23 cellular contexts compared by ENCODE assay signal in the genomic region with DNA sequence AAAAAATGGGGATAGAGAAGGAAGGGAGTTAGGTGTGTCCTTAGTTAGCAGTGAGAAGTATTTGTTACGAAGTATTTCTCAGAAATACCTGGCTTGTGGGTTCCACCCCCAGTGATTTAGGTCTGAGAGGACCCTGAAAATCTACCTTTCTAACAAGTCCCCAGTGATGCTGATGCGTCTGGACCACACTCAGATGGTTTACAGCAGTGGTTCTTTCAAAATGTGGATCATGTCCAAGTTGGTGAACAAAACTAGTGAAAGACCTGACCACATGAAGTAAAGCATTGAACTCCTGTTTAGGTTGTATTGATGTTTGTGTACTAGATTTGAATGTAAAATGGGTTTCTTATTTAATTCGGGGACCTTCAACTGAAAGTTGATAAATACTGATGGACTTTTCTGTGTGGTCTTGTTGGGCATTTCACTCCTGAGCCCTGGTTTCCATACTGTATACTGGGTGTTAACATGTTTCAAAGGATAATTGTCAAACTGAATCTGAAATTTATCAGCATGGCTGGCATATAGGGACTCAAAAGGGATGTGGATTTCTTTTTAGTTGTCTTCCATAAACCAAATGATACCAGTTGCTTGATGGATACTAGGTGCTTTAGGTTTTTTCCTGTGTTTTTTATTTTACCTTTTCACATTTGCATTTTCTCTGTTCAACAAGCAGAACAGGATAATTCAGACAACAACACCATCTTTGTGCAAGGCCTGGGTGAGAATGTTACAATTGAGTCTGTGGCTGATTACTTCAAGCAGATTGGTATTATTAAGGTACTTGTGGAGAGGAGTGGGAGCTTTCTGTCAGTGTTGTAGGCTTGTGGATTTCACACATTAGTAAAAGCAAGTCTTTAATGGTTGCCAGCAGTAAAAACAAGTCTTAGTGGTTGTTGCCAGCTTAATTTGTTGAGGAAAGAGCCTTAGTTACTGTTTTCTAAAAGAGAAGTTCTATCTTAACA. TPM values are rescaled to one million over a fixed set of nuclear protein-coding genes. Genes with fewer than 3 reads are reported as not detected.
DNase-seq lines count a peak whose midpoint lies in the region; ATAC-seq and TF ChIP-seq lines count a peak whose summit lies in the region.
"Had no signal": no experiment of that assay in that cellular context is flagged by ENCODE, and none has a peak within 500 bp of the region (broad histone marks: within the 10 kb centered on the region; RNA-seq: fewer than 3 reads in every experiment).

No MANE protein-coding gene starts in this region.

- TF ChIP-seq CTCF in IMR-90 (conservative IDR thresholded peaks at IDR 0.05; ENCODE audit: low read depth, low read length) (no peak), neutrophil (IDR thresholded peaks at IDR 0.05) (no peak)

- H3K4me1 ChIP-seq in IMR-90 (ENCODE audit: control insufficient read depth, insufficient read depth, low read length) = no peaks in the 10 kb centered on the region
- H3K4me1 ChIP-seq in neutrophil (ENCODE audit: control insufficient read depth in 1 of 2, insufficient read depth in 1 of 2, low read depth in 1 of 2, low read length in 1 of 2) = peaks cover 20 to 22% of the 10 kb centered on the region in 2 experiments
- H3K4me1 ChIP-seq: colonic mucosa had no signal

- H3K27ac Mint-ChIP-seq in T-helper 2 cell treated with Interferon-gamma antibody and Interleukin-4, amounts not matched to agents 5 μg/mL and 100 μg/mL, for 36 hours = peak overlapping the region; percentile 13
- peak overlapping the region; percentile 87 for H3K27ac Mint-ChIP-seq in activated naive CD8-positive, alpha-beta T cell treated with anti-CD3 and anti-CD28 coated beads, Interleukin-2, amount 50 U/mL, for 24 hours
- H3K27ac Mint-ChIP-seq: nephron had no signal

- no peak for ATAC-seq in IMR-90 (ENCODE audit: low read depth)
- ATAC-seq in activated naive CD8-positive, alpha-beta T cell treated with anti-CD3 and anti-CD28 coated beads, Interleukin-2, amount 50 U/mL, for 24 hours = no peak
- ATAC-seq in HG02610 (IDR thresholded peaks at IDR 0.05; ENCODE audit: unreplicated experiment) = no peak

- H2AFZ ChIP-seq in IMR-90 (replicated peaks; ENCODE audit: low read length, poor library complexity) = no peak overlapping the region

- H2BK20ac ChIP-seq in IMR-90 (ENCODE audit: low read depth, low read length) = no peak overlapping the region

- no peaks in the 10 kb centered on the region for H3K9me3 ChIP-seq in IMR-90 (ENCODE audit: control insufficient read depth, insufficient read depth, low read length)
- no peaks in the 10 kb centered on the region for H3K9me3 ChIP-seq in neutrophil
- H3K9me3 ChIP-seq: ascending aorta, colonic mucosa, transverse colon had no signal

- H3K56ac ChIP-seq in IMR-90 (ENCODE audit: extremely low read depth, insufficient read depth, low read length) = no peak overlapping the region

- H4K8ac ChIP-seq in IMR-90 (ENCODE audit: low read depth in 2 of 2, low read length in 2 of 2) = no peak overlapping the region

- H3K18ac ChIP-seq in IMR-90 (ENCODE audit: low read depth, low read length) = no peak overlapping the region

- no peak for TF ChIP-seq RAD21 in IMR-90 (IDR thresholded peaks at IDR 0.05; ENCODE audit: low read length)

- no peak overlapping the region for H2AK9ac ChIP-seq in IMR-90 (replicated peaks; ENCODE audit: low read depth, low read length, poor library complexity)

- no peaks in the 10 kb centered on the region for H3K27me3 Mint-ChIP-seq in T-helper 2 cell treated with Interferon-gamma antibody and Interleukin-4, amounts not matched to agents 5 μg/mL and 100 μg/mL, for 36 hours (ENCODE audit: low read depth)
- H3K27me3 Mint-ChIP-seq in activated naive CD8-positive, alpha-beta T cell treated with anti-CD3 and anti-CD28 coated beads, Interleukin-2, amount 50 U/mL, for 24 hours = no peaks in the 10 kb centered on the region

- no peak overlapping the region for H3K14ac ChIP-seq in IMR-90 (replicated peaks; ENCODE audit: low read depth, low read length)

- CTCF ChIA-PET in IMR-90 (lab: Yijun Ruan, JAX) = no interaction called here

- H3K9me3 Mint-ChIP-seq in T-helper 2 cell treated with Interferon-gamma antibody and Interleukin-4, amounts not matched to agents 5 μg/mL and 100 μg/mL, for 36 hours = no peaks in the 10 kb centered on the region
- no peaks in the 10 kb centered on the region for H3K9me3 Mint-ChIP-seq in activated naive CD8-positive, alpha-beta T cell treated with anti-CD3 and anti-CD28 coated beads, Interleukin-2, amount 50 U/mL, for 24 hours
- H3K9me3 Mint-ChIP-seq: CD14-positive monocyte, nephron had no signal

- 100% methylated on average over 1 of the region's 3 CpGs; no CpG with 5 or more reads in 1 of the 2 experiments for WGBS in IMR-90 (ENCODE audit: extremely low coverage in 2 of 2, insufficient read length in 1 of 2), 2 experiments

- no peak overlapping the region for H3K23ac ChIP-seq in IMR-90 (ENCODE audit: low read depth, low read length)

- no peak overlapping the region for H3K4ac ChIP-seq in IMR-90 (ENCODE audit: low read depth, low read length)

- H4K20me1 ChIP-seq in IMR-90 (ENCODE audit: insufficient read depth, low read length) = peaks cover 92% of the 10 kb centered on the region

- H2AK5ac ChIP-seq in IMR-90 (ENCODE audit: low read depth, low read length) = no peak overlapping the region

- H3K4me1 Mint-ChIP-seq in T-helper 2 cell treated with Interferon-gamma antibody and Interleukin-4, amounts not matched to agents 5 μg/mL and 100 μg/mL, for 36 hours (ENCODE audit: low read depth) = peaks cover 56% of the 10 kb centered on the region
- peaks cover 83% of the 10 kb centered on the region for H3K4me1 Mint-ChIP-seq in activated naive CD8-positive, alpha-beta T cell treated with anti-CD3 and anti-CD28 coated beads, Interleukin-2, amount 50 U/mL, for 24 hours

- H3K36me3 ChIP-seq in IMR-90 (ENCODE audit: control insufficient read depth, insufficient read depth, low read length) (peaks cover 91% of the 10 kb centered on the region), neutrophil (peaks cover 95% of the 10 kb centered on the region)

- no peak for DNase-seq in T-helper 2 cell treated with Interferon-gamma antibody and Interleukin-4, amounts not matched to agents 5 μg/mL and 100 μg/mL, for 36 hours (ENCODE audit: low spot score)
- no peak for DNase-seq in T-helper 2 cell
- no peak for DNase-seq in IMR-90
- DNase-seq in activated naive CD8-positive, alpha-beta T cell treated with anti-CD3 and anti-CD28 coated beads, Interleukin-2, amount 50 U/mL, for 24 hours = no peak
- DNase-seq in DMS114 treated with DMSO at 0.1 percent for 48 hours (lab: John Stamatoyannopoulos, UW; ENCODE audit: unreplicated experiment) = no peak
- no peak for DNase-seq in NCI-H2029 (lab: John Stamatoyannopoulos, UW)
- DNase-seq: activated T-cell treated with anti-CD3 and anti-CD28 coated beads for 4 hours; colonic mucosa; NCI-H2081 treated with DMSO at 0.1 percent for 48 hours; NCI-H526; stimulated activated CD4-positive, alpha-beta T cell treated with anti-CD3 and anti-CD28 coated beads, Interleukin-4, amount 100 ng/mL, for 1 hour; stimulated activated CD8-positive, alpha-beta memory T cell treated with anti-CD3 and anti-CD28 coated beads, Interleukin-4, amount 100 ng/mL, for 48 hours; transverse colon had no signal

- no peak overlapping the region for H2BK5ac ChIP-seq in IMR-90 (ENCODE audit: low read depth, low read length, poor library complexity, severe bottlenecking)

- dilution Hi-C loops in IMR-90 (cut with HindIII; ENCODE audit: low sequenced_read_pairs, unreplicated experiment) = no loop called here

- in situ Hi-C loops in IMR-90 (cut with MboI; ENCODE audit: low sequenced_read_pairs) = no loop called here

- H3K79me1 ChIP-seq in IMR-90 (ENCODE audit: low read depth in 1 of 2, low read length in 2 of 2) = peaks cover 65 to 91% of the 10 kb centered on the region in 2 experiments

- H3K9ac ChIP-seq in IMR-90 (ENCODE audit: low read depth, low read length) = no peak overlapping the region

- no peaks in the 10 kb centered on the region for H3K27me3 ChIP-seq in IMR-90 (ENCODE audit: control insufficient read depth, insufficient read depth, low read length)
- H3K27me3 ChIP-seq in neutrophil = no peaks in the 10 kb centered on the region
- H3K27me3 ChIP-seq: ascending aorta, colonic mucosa, transverse colon had no signal

- H3K27ac ChIP-seq in IMR-90 (ENCODE audit: insufficient read depth, low read length) = no peak overlapping the region
- H3K27ac ChIP-seq in neutrophil = peak overlapping the region; percentile 4
- H3K27ac ChIP-seq: ascending aorta, colonic mucosa, transverse colon, VCaP had no signal

- peaks cover 89% of the 10 kb centered on the region for H3K36me3 Mint-ChIP-seq in T-helper 2 cell treated with Interferon-gamma antibody and Interleukin-4, amounts not matched to agents 5 μg/mL and 100 μg/mL, for 36 hours (ENCODE audit: low read depth)
- peaks cover 97% of the 10 kb centered on the region for H3K36me3 Mint-ChIP-seq in activated naive CD8-positive, alpha-beta T cell treated with anti-CD3 and anti-CD28 coated beads, Interleukin-2, amount 50 U/mL, for 24 hours (ENCODE audit: low read depth)

- BruUV-seq in IMR-90 (replicated peaks; lab: Mats Ljungman, UMichigan) = no TSS peak

- H3K4me3 ChIP-seq in IMR-90 (ENCODE audit: insufficient read depth, low read depth, low read length) = no peak overlapping the region
- H3K4me3 ChIP-seq in neutrophil (ENCODE audit: low read depth in 1 of 2, low read length in 1 of 2) = no peak overlapping the region
- H3K4me3 ChIP-seq: ascending aorta, colonic mucosa, lung, transverse colon had no signal

- no peak overlapping the region for H2BK15ac ChIP-seq in IMR-90 (ENCODE audit: low read depth, low read length)

- H3K4me2 ChIP-seq in IMR-90 (ENCODE audit: low read depth, low read length) = no peak overlapping the region

- peaks cover 6% of the 10 kb centered on the region; the same call in 1 of the 2 replicates for H3K9me1 ChIP-seq in IMR-90 (ENCODE audit: insufficient read depth, low read length)

- peak; percentile 20; the same call in 1 of the 2 replicates for TF ChIP-seq POLR2A in IMR-90 (IDR thresholded peaks at IDR 0.05; ENCODE audit: low read depth, low read length)

- POLR2A ChIA-PET in IMR-90 (lab: Charles Lee; ENCODE audit: unreplicated experiment) = no interaction called here

- H3K4me3 Mint-ChIP-seq in T-helper 2 cell treated with Interferon-gamma antibody and Interleukin-4, amounts not matched to agents 5 μg/mL and 100 μg/mL, for 36 hours = no peak overlapping the region
- peak overlapping the region; percentile 12 for H3K4me3 Mint-ChIP-seq in activated naive CD8-positive, alpha-beta T cell treated with anti-CD3 and anti-CD28 coated beads, Interleukin-2, amount 50 U/mL, for 24 hours
- H3K4me3 Mint-ChIP-seq: CD14-positive monocyte, nephron had no signal

- H4K5ac ChIP-seq in IMR-90 (ENCODE audit: low read depth, low read length) = no peak overlapping the region

- intact Hi-C loops in IMR-90 (cut with micrococcal nuclease) = loop anchor here (10.0 kb wide), 1 partner anchor 686 kb away; a partner anchor contains a TSS

- no peak overlapping the region for H4K91ac ChIP-seq in IMR-90 (ENCODE audit: insufficient read depth, low read depth, low read length)

- H2BK120ac ChIP-seq in IMR-90 (ENCODE audit: low read depth, low read length) = no peak overlapping the region

RNA-seq across cellular contexts. Expression of a gene that starts 8.8 kb away (rescaled TPM):
- total RNA-seq in IMR-90 (2012; rRNA removed) = 42.8 and 51.9 TPM in 2 replicates
- polyA plus RNA-seq in IMR-90 (2012; rRNA removed) = 313 and 340 TPM in 2 replicates
- polyA plus RNA-seq in IMR-90 (2012; cell fraction: cytosol; rRNA removed) = 300 TPM in 2 replicates
- 536 and 692 TPM in 2 replicates for polyA plus RNA-seq in IMR-90 (2012; cell fraction: nucleus; rRNA removed; ENCODE audit: low replicate concordance)

RNA-seq across cellular contexts. Expression of a gene that starts 13.8 kb away (rescaled TPM):
- 10.2 and 13.1 TPM in 2 replicates for total RNA-seq in IMR-90 (2012; rRNA removed)
- 20.5 and 30.1 TPM in 2 replicates for polyA plus RNA-seq in IMR-90 (2012; rRNA removed)
- polyA plus RNA-seq in IMR-90 (2012; cell fraction: cytosol; rRNA removed) = 34.2 and 51.6 TPM in 2 replicates
- 8.5 and 15.5 TPM in 2 replicates for polyA plus RNA-seq in IMR-90 (2012; cell fraction: nucleus; rRNA removed; ENCODE audit: low replicate concordance)

RNA-seq across cellular contexts. Expression of a gene that starts 25.2 kb away (rescaled TPM):
- total RNA-seq in IMR-90 (2012; rRNA removed) = not detected in 2 replicates
- not detected in 2 replicates for polyA plus RNA-seq in IMR-90 (2012; rRNA removed)
- under 0.01 TPM in 1 of 2 replicates, not detected in the other for polyA plus RNA-seq in IMR-90 (2012; cell fraction: cytosol; rRNA removed)
- not detected in 2 replicates for polyA plus RNA-seq in IMR-90 (2012; cell fraction: nucleus; rRNA removed; ENCODE audit: low replicate concordance)
- total RNA-seq: ascending aorta, Daoy, epithelial cell of proximal tubule, glomerular endothelial cell had no signal
- polyA plus RNA-seq: CD14-positive monocyte had no signal

RNA-seq across cellular contexts. Expression of a gene that starts 28.2 kb away (rescaled TPM):
- total RNA-seq in IMR-90 (2012; rRNA removed) = not detected in 2 replicates
- not detected in 2 replicates for polyA plus RNA-seq in IMR-90 (2012; rRNA removed)
- polyA plus RNA-seq in IMR-90 (2012; cell fraction: cytosol; rRNA removed) = not detected in 2 replicates
- polyA plus RNA-seq in IMR-90 (2012; cell fraction: nucleus; rRNA removed; ENCODE audit: low replicate concordance) = not detected in 2 replicates
- total RNA-seq: ascending aorta, colonic mucosa, Daoy, epithelial cell of proximal tubule, glomerular endothelial cell, lung, transverse colon had no signal
- polyA plus RNA-seq: CD14-positive monocyte, lung had no signal

RNA-seq across cellular contexts. Expression of a gene that starts 38.9 kb away (rescaled TPM):
- under 0.01 and 0.18 TPM in 2 replicates for total RNA-seq in IMR-90 (2012; rRNA removed)
- polyA plus RNA-seq in IMR-90 (2012; rRNA removed) = 0.55 and 0.72 TPM in 2 replicates
- polyA plus RNA-seq in IMR-90 (2012; cell fraction: cytosol; rRNA removed) = 0.24 and 0.27 TPM in 2 replicates
- polyA plus RNA-seq in IMR-90 (2012; cell fraction: nucleus; rRNA removed; ENCODE audit: low replicate concordance) = 0.28 and 0.31 TPM in 2 replicates
- total RNA-seq: glomerular endothelial cell had no signal
